Comparison of ENCODE assay signal across 1 cellular context in genomic region chr7:110994028-110994967, GRCh38.
TF ChIP-seq lines count a peak whose summit lies in the region.

No MANE protein-coding gene starts in this region.

TF ChIP-seq in K562, 482 proteins besides CTCF, POLR2A, EP300 and RAD21 (continued from another document and continues in another):
- 0 out of 2 replicates have a peak, but pooled peaks have one; percentile 25 for TF ChIP-seq FOXP4 (CRISPR knock-in tag; IDR thresholded peaks at IDR 0.05; ENCODE audit: borderline replicate concordance)
- TF ChIP-seq ZNF407 (IDR thresholded peaks at IDR 0.05; ENCODE audit: low read depth), result no peak
- TF ChIP-seq ZC3H4 (CRISPR knock-in tag; IDR thresholded peaks at IDR 0.05; ENCODE audit: borderline replicate concordance), result no peak
- peak; percentile 62; the same call in 1 of the 2 replicates for TF ChIP-seq HMBOX1 (IDR thresholded peaks at IDR 0.05)
- no peak for TF ChIP-seq NR2F6 (CRISPR knock-in tag; IDR thresholded peaks at IDR 0.05)
- 0 out of 2 replicates have a peak, but pooled peaks have one; percentile 36 for TF ChIP-seq RNF2 (IDR thresholded peaks at IDR 0.05)
- no peak for TF ChIP-seq BRF2 (IDR thresholded peaks at IDR 0.05; ENCODE audit: borderline replicate concordance, insufficient read depth, insufficient read length)
- TF ChIP-seq MEIS2 (IDR thresholded peaks at IDR 0.05; ENCODE audit: partially characterized antibody), result peak; percentile 63
- TF ChIP-seq ZNF583 (CRISPR knock-in tag; IDR thresholded peaks at IDR 0.05), result no peak
- TF ChIP-seq PKNOX1 (IDR thresholded peaks at IDR 0.05), result peak; percentile 56; the same call in 1 of the 2 replicates
- TF ChIP-seq SMARCC2 (IDR thresholded peaks at IDR 0.05; ENCODE audit: low read depth), result peak; percentile 91
- no peak for TF ChIP-seq MYNN (IDR thresholded peaks at IDR 0.05)
- TF ChIP-seq MYNN (CRISPR knock-in tag; IDR thresholded peaks at IDR 0.05), result no peak
- TF ChIP-seq ARID1B (IDR thresholded peaks at IDR 0.05), result peak; percentile 96
- peak; percentile 96 for TF ChIP-seq JUND (IDR thresholded peaks at IDR 0.05; ENCODE audit: borderline replicate concordance, low read depth, low read length)
- TF ChIP-seq JUND (tag; IDR thresholded peaks at IDR 0.05; ENCODE audit: borderline replicate concordance, low read depth, low read length), result peak; percentile 85; the same call in 1 of the 3 replicates
- peak; percentile 68 for TF ChIP-seq NEUROD1 (IDR thresholded peaks at IDR 0.05; ENCODE audit: borderline replicate concordance, low read depth, low read length, partially characterized antibody)
- TF ChIP-seq STAT5A (IDR thresholded peaks at IDR 0.05; ENCODE audit: borderline replicate concordance, low read length), result peak; percentile 89
- no peak for TF ChIP-seq BCL6 (CRISPR knock-in tag; IDR thresholded peaks at IDR 0.05)
- peak; percentile 74 for TF ChIP-seq SMAD1 (IDR thresholded peaks at IDR 0.05; ENCODE audit: low read depth, low read length, partially characterized antibody)
- 0 out of 2 replicates have a peak, but pooled peaks have one; percentile 45 for TF ChIP-seq ILF3 (IDR thresholded peaks at IDR 0.05; ENCODE audit: borderline replicate concordance)
- TF ChIP-seq HDAC3 (IDR thresholded peaks at IDR 0.05; ENCODE audit: borderline replicate concordance, partially characterized antibody), result peak; percentile 16
- TF ChIP-seq HDAC1 (IDR thresholded peaks at IDR 0.05), result peak in 1 of 2 experiments; percentile 64; a peak in 1 of 4 replicates
- no peak for TF ChIP-seq POLR3A (IDR thresholded peaks at IDR 0.05; ENCODE audit: borderline replicate concordance, extremely low read depth, insufficient read depth, insufficient read length)
- TF ChIP-seq PREB (CRISPR knock-in tag; IDR thresholded peaks at IDR 0.05), result no peak
- no peak for TF ChIP-seq FOXP1 (CRISPR knock-in tag; IDR thresholded peaks at IDR 0.05)
- peak; percentile 71 for TF ChIP-seq KLF16 (IDR thresholded peaks at IDR 0.05)
- TF ChIP-seq NFE2 (IDR thresholded peaks at IDR 0.05; ENCODE audit: low read depth), result 0 out of 2 replicates have a peak, but pooled peaks have one; percentile 25
- peak; percentile 62 for TF ChIP-seq RFX1 (IDR thresholded peaks at IDR 0.05)
- TF ChIP-seq ARID3A (IDR thresholded peaks at IDR 0.05; ENCODE audit: borderline replicate concordance, low read depth, low read length), result peak; percentile 76; the same call in 1 of the 2 replicates
- peak; percentile 82; the same call in 1 of the 2 replicates for TF ChIP-seq JUN (IDR thresholded peaks at IDR 0.05; ENCODE audit: borderline replicate concordance, low read depth, low read length)
- no peak for TF ChIP-seq JUN (CRISPR knock-in tag; IDR thresholded peaks at IDR 0.05; ENCODE audit: borderline replicate concordance)
- TF ChIP-seq ATF3 (IDR thresholded peaks at IDR 0.05), result peak; percentile 74
- TF ChIP-seq ATF3 (CRISPR knock-in tag; conservative IDR thresholded peaks at IDR 0.05), result 0 out of 2 replicates have a peak, but pooled peaks have one; percentile 42
- no peak for TF ChIP-seq ZNF696 (CRISPR knock-in tag; conservative IDR thresholded peaks at IDR 0.05)
- no peak for TF ChIP-seq TCF7 (IDR thresholded peaks at IDR 0.05; ENCODE audit: borderline replicate concordance)
- TF ChIP-seq ETS1 (conservative IDR thresholded peaks at IDR 0.05; ENCODE audit: control insufficient read depth, low read depth, low read length), result no peak
- no peak for TF ChIP-seq NELFE (IDR thresholded peaks at IDR 0.05; ENCODE audit: insufficient read depth, insufficient read length)
- no peak for TF ChIP-seq SIRT6 (IDR thresholded peaks at IDR 0.05; ENCODE audit: low read depth, low read length)
- TF ChIP-seq TAL1 (IDR thresholded peaks at IDR 0.05), result peak; percentile 83
- TF ChIP-seq TEAD2 (tag; IDR thresholded peaks at IDR 0.05), result no peak
- TF ChIP-seq MBD2 (IDR thresholded peaks at IDR 0.05; ENCODE audit: borderline replicate concordance, low read depth), result peak; percentile 50; the same call in 1 of the 2 replicates
- TF ChIP-seq CCNT2 (IDR thresholded peaks at IDR 0.05; ENCODE audit: borderline replicate concordance, extremely low read depth, insufficient read length, low read depth, low read length), result peak; percentile 31
- TF ChIP-seq HDAC2 (IDR thresholded peaks at IDR 0.05), result peak; percentile 78
- TF ChIP-seq CBFA2T2 (conservative IDR thresholded peaks at IDR 0.05), result peak; percentile 90
- TF ChIP-seq PHF21A (IDR thresholded peaks at IDR 0.05; ENCODE audit: borderline replicate concordance, low read depth), result peak; percentile 91; the same call in 1 of the 2 replicates
- TF ChIP-seq FIP1L1 (IDR thresholded peaks at IDR 0.05; ENCODE audit: low read depth, low read length, poor library complexity, severe bottlenecking), result no peak
- TF ChIP-seq ETV5 (CRISPR knock-in tag; IDR thresholded peaks at IDR 0.05; ENCODE audit: low read depth), result peak; percentile 53; the same call in 1 of the 2 replicates
